In the genomic region with DNA sequence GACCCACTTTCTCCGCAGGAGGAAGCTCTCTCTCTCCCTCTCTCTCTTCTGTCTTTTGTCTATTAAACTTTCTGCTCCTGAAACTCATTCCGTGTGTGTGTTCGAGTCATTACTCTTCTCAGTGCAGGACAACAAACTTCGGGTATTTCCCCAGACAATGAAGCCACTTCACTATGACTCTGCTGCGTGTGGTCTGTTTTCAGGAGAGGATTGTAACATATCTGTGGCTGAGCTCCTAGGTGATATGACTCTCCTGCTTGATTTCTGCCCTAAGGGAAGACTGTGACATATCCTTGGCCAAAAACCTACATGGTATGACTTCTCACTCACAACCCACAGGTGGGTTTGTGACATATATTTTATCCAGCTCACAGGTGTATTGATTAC, we compare ENCODE assay signal across 14 cellular contexts. TPM values are rescaled to one million over a fixed set of nuclear protein-coding genes. Genes with fewer than 3 reads are reported as not detected.
DNase-seq lines count a peak whose midpoint lies in the region; ATAC-seq lines count a peak whose summit lies in the region.
"Had no signal": no experiment of that assay in that cellular context is flagged by ENCODE, and none has a peak within 500 bp of the region (broad histone marks: within the 10 kb centered on the region; RNA-seq: fewer than 3 reads in every experiment).

No MANE protein-coding gene starts in this region.

- in situ Hi-C loops in KBM-7 (cut with MboI; ENCODE audit: low pct_unique_long_range_greater_than_20kb, low sequenced_read_pairs), result no loop called here

- ATAC-seq in activated T-cell treated with anti-CD3 and anti-CD28 coated beads, Interleukin-2, amount 50 U/mL, for 4 hours, result peak; percentile 50 to 61
- ATAC-seq in GM18868 (IDR thresholded peaks at IDR 0.05; ENCODE audit: unreplicated experiment) (peak; percentile 60), HG03565 (IDR thresholded peaks at IDR 0.05; ENCODE audit: unreplicated experiment) (peak; percentile 67)
- peak; percentile 93 for ATAC-seq in stimulated activated memory B cell treated with anti-CD40 and anti-IgM and Interleukin-4, amounts not matched to agents 10 μg/mL and 1 μg/mL and 100 μg/mL, for 72 hours
- ATAC-seq: A549, GM23338 had no signal

- H3K27me3 Mint-ChIP-seq in activated T-cell treated with anti-CD3 and anti-CD28 coated beads, Interleukin-2, amount 50 U/mL, for 4 hours (ENCODE audit: low read depth), result no peaks in the 10 kb centered on the region
- no peaks in the 10 kb centered on the region for H3K27me3 Mint-ChIP-seq in stimulated activated memory B cell treated with anti-CD40 and anti-IgM and Interleukin-4, amounts not matched to agents 10 μg/mL and 1 μg/mL and 100 μg/mL, for 72 hours
- H3K27me3 Mint-ChIP-seq: CD4-positive, CD25-positive, alpha-beta regulatory T cell had no signal

- H3K27ac Mint-ChIP-seq in stimulated activated memory B cell treated with anti-CD40 and anti-IgM and Interleukin-4, amounts not matched to agents 10 μg/mL and 1 μg/mL and 100 μg/mL, for 72 hours, result peak overlapping the region; percentile 86
- H3K27ac Mint-ChIP-seq: CD4-positive, CD25-positive, alpha-beta regulatory T cell; GM23338 had no signal

- H3K4me3 Mint-ChIP-seq in activated T-cell treated with anti-CD3 and anti-CD28 coated beads, Interleukin-2, amount 50 U/mL, for 4 hours, result no peak overlapping the region
- H3K4me3 Mint-ChIP-seq in stimulated activated memory B cell treated with anti-CD40 and anti-IgM and Interleukin-4, amounts not matched to agents 10 μg/mL and 1 μg/mL and 100 μg/mL, for 72 hours, result peak overlapping the region; percentile 47
- H3K4me3 Mint-ChIP-seq: CD4-positive, CD25-positive, alpha-beta regulatory T cell; GM23338 had no signal

- H3K36me3 Mint-ChIP-seq in activated T-cell treated with anti-CD3 and anti-CD28 coated beads, Interleukin-2, amount 50 U/mL, for 4 hours (ENCODE audit: insufficient read depth), result no peaks in the 10 kb centered on the region
- H3K36me3 Mint-ChIP-seq in stimulated activated memory B cell treated with anti-CD40 and anti-IgM and Interleukin-4, amounts not matched to agents 10 μg/mL and 1 μg/mL and 100 μg/mL, for 72 hours, result no peaks in the 10 kb centered on the region
- H3K36me3 Mint-ChIP-seq: CD4-positive, CD25-positive, alpha-beta regulatory T cell had no signal

- peaks cover 3% of the 10 kb centered on the region for H3K9me3 Mint-ChIP-seq in activated T-cell treated with anti-CD3 and anti-CD28 coated beads, Interleukin-2, amount 50 U/mL, for 4 hours
- H3K9me3 Mint-ChIP-seq in stimulated activated memory B cell treated with anti-CD40 and anti-IgM and Interleukin-4, amounts not matched to agents 10 μg/mL and 1 μg/mL and 100 μg/mL, for 72 hours, result no peaks in the 10 kb centered on the region

- no peak for DNase-seq in activated T-cell treated with anti-CD3 and anti-CD28 coated beads, Interleukin-2, amount 50 U/mL, for 4 hours
- no peak for DNase-seq in activated T-cell treated with anti-CD3 and anti-CD28 coated beads, Interleukin-2, amount 50 U/mL, for 48 hours
- no peak for DNase-seq in kidney glomerular epithelial cell (lab: John Stamatoyannopoulos, UW)
- DNase-seq in KBM-7, result no peak
- DNase-seq: CD4-positive, CD25-positive, alpha-beta regulatory T cell; Kasumi-1; NCI-H2029; NCI-H510A; SHP77 had no signal

- peaks cover 1% of the 10 kb centered on the region for H3K4me1 Mint-ChIP-seq in activated T-cell treated with anti-CD3 and anti-CD28 coated beads, Interleukin-2, amount 50 U/mL, for 4 hours (ENCODE audit: low read depth)
- peaks cover 13% of the 10 kb centered on the region for H3K4me1 Mint-ChIP-seq in stimulated activated memory B cell treated with anti-CD40 and anti-IgM and Interleukin-4, amounts not matched to agents 10 μg/mL and 1 μg/mL and 100 μg/mL, for 72 hours
- H3K4me1 Mint-ChIP-seq: GM23338 had no signal

RNA-seq across cellular contexts. Expression of gene ZNF107, which starts 39.9 kb away (rescaled TPM):
- 10 to 100 TPM; 10.2 to 12.9 (median 10.5) TPM for total RNA-seq in activated T-cell treated with anti-CD3 and anti-CD28 coated beads, Interleukin-2, amount 50 U/mL, for 4 hours
